In the genomic region with DNA sequence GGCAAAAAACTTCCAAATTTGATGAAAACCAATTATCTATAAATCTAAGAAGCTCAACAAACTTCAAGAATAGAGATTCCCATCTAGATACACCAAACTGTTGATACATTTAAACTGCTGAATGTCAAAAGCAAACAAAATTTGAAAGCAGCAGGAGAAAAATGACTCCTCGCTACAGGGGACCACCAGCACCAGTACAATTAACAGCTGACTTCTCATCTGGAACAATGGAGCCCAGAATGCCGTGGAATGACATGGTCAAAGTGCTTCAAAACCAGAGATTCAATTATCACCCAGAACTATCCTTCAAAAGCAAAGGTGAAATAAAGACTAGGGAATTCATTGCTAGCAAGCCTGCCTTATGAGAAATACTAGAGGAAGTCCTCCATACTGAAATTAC, we compare ENCODE assay signal across 1 cellular context.
TF ChIP-seq lines count a peak whose summit lies in the region.

No MANE protein-coding gene starts in this region.

TF ChIP-seq in K562, 482 proteins besides CTCF, POLR2A, EP300 and RAD21:
- TF ChIP-seq CBX1 (IDR thresholded peaks at IDR 0.05; ENCODE audit: low read depth) (0 out of 2 replicates have a peak, but pooled peaks have one; percentile 38), ZBTB7A (IDR thresholded peaks at IDR 0.05; ENCODE audit: borderline replicate concordance, control insufficient read depth, low read depth, low read length) (peak; percentile 30; the same call in 1 of the 2 replicates), NBN (IDR thresholded peaks at IDR 0.05; ENCODE audit: low read depth) (0 out of 2 replicates have a peak, but pooled peaks have one; percentile 33), CBX5 (IDR thresholded peaks at IDR 0.05; ENCODE audit: borderline replicate concordance, low read depth) (peak; percentile 96), ZBTB49 (CRISPR knock-in tag; IDR thresholded peaks at IDR 0.05; ENCODE audit: borderline replicate concordance) (no peak), TRIM28 (IDR thresholded peaks at IDR 0.05) (peak; percentile 97), GTF2F1 (IDR thresholded peaks at IDR 0.05; ENCODE audit: low read depth, low read length) (no peak), SPI1 (IDR thresholded peaks at IDR 0.05; ENCODE audit: borderline replicate concordance, low read depth, low read length) (no peak), TEAD4 (IDR thresholded peaks at IDR 0.05; ENCODE audit: low read length) (peak; percentile 11; the same call in 1 of the 2 replicates), TEAD4 (CRISPR knock-in tag; IDR thresholded peaks at IDR 0.05; ENCODE audit: borderline replicate concordance) (no peak), ZNF280A (IDR thresholded peaks at IDR 0.05; ENCODE audit: low read depth, partially characterized antibody) (peak; percentile 42), CBX3 (IDR thresholded peaks at IDR 0.05; ENCODE audit: borderline replicate concordance in 1 of 2, low read length in 2 of 2) (peak in 1 of 2 experiments; percentile 99; a peak in 2 of 3 replicates), TRIM24 (IDR thresholded peaks at IDR 0.05) (peak in 1 of 2 experiments; percentile 53; a peak in 1 of 4 replicates)
